8 cellular contexts compared by ENCODE assay signal in the genomic region with DNA sequence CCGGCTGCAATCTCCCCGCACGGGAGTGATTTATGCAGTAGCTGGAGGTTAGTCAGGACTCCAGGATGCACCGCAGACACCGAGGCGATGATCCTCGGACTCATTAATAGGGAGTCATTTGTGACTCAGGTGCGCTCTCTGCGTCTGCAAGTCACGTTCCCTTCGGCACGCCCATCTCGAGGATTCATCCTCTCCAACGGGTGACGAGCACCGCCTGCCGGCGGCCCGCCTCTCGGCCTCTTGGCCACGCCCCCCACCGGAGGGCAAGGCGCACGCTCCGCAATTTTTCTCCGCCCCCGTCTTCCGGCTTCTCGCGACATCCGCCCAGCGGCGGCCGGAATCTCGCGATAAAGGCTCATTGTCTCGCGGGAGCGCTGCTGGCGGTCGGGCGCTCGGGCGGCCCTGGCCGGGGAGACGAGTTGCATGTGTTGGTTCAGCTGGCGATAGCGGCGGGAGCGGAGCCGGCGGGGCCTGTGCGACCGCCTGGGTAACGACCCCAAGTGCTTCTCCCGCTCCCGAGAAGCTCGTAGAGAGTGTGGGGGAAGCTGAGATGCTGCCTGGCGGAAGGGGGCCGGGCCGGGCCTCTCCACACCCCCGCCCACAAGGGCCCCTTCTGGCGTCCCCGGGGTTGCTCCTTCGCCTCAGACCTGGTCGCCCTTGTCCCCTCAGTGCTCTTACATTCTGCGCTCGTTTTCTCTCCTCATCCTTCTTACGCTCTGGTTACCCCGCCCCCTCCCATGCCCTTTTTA. TPM values are rescaled to one million over a fixed set of nuclear protein-coding genes. Genes with fewer than 3 reads are reported as not detected.
DNase-seq lines count a peak whose midpoint lies in the region; FAIRE-seq and TF ChIP-seq lines count a peak whose summit lies in the region.

A gene with protein sequence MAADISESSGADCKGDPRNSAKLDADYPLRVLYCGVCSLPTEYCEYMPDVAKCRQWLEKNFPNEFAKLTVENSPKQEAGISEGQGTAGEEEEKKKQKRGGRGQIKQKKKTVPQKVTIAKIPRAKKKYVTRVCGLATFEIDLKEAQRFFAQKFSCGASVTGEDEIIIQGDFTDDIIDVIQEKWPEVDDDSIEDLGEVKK (plus strand): TSS at position 361 of the 749 bp plus-strand sequence. CDS start 878 bp downstream, outside the sequence.

- no peak within 1 kb of the TSS for H3K4ac ChIP-seq in neuronal stem cell (ENCODE audit: low read length)

- CTCF ChIA-PET in activated naive CD4-positive, alpha-beta T cell treated with anti-CD3 and anti-CD28 coated beads for 36 hours (lab: Charles Lee) = interaction anchor here (0.6 to 2.5 kb wide), 8 partner anchors 8 to 479 kb away, joined by 3 to 24 read pairs (median 3); no protein-coding TSS in a partner anchor

- H3K23ac ChIP-seq in neuronal stem cell (ENCODE audit: low read depth, low read length, poor library complexity) = peak within 1 kb of the TSS; percentile 98

- no peak within 1 kb of the TSS for H2BK15ac ChIP-seq in neuronal stem cell (ENCODE audit: low read length)

- H3K36me3 ChIP-seq in GM06990 (ENCODE audit: control insufficient read depth, insufficient read depth, low read length) (no peaks in the 10 kb centered on the region; the same call in 1 of the 2 replicates), neuronal stem cell (replicated peaks in 1 of 2; ENCODE audit: control insufficient read depth in 2 of 2, insufficient read depth in 2 of 2, low read length in 2 of 2) (peaks cover 15 to 39% of the 10 kb centered on the region in 2 donors)

- H3K79me1 ChIP-seq in neuronal stem cell (ENCODE audit: low read depth, low read length) = peaks cover 5% of the 10 kb centered on the region

- H3K4me3 ChIP-seq in GM06990 (replicated peaks; ENCODE audit: low read depth, low read length) (peak within 1 kb of the TSS; percentile 74), HFF-Myc (replicated peaks; ENCODE audit: low read depth, low read length) (peak within 1 kb of the TSS; percentile 66), neuronal stem cell (ENCODE audit: low read length in 2 of 2) (peak within 1 kb of the TSS; percentile 84)

- no peak within 1 kb of the TSS for H2BK120ac ChIP-seq in neuronal stem cell (ENCODE audit: low read depth, low read length)

- H3K4me3 Mint-ChIP-seq in activated naive CD4-positive, alpha-beta T cell treated with anti-CD3 and anti-CD28 coated beads for 36 hours = peak within 1 kb of the TSS; percentile 98

- FAIRE-seq in frontal cortex (lab: Jason Lieb, UNC) = no peak

- H2BK5ac ChIP-seq in neuronal stem cell (ENCODE audit: low read length) = peak within 1 kb of the TSS; percentile 72

- no peak within 1 kb of the TSS for H3K14ac ChIP-seq in neuronal stem cell (ENCODE audit: low read length)

- H3K9me3 Mint-ChIP-seq in activated naive CD4-positive, alpha-beta T cell treated with anti-CD3 and anti-CD28 coated beads for 36 hours = no peaks in the 10 kb centered on the region

- H3K4me2 ChIP-seq in neuronal stem cell (ENCODE audit: insufficient read depth, low read length, poor library complexity, severe bottlenecking) = peak within 1 kb of the TSS; percentile 84

- H3K9ac ChIP-seq in neuronal stem cell (ENCODE audit: low read depth, low read length, poor library complexity) = peak within 1 kb of the TSS; percentile 92

- no peak within 1 kb of the TSS for H4K91ac ChIP-seq in neuronal stem cell (ENCODE audit: low read depth, low read length, poor library complexity)

- H3K27ac Mint-ChIP-seq in activated naive CD4-positive, alpha-beta T cell treated with anti-CD3 and anti-CD28 coated beads for 36 hours = peak within 1 kb of the TSS; percentile 90

- H3K9me3 ChIP-seq in neuronal stem cell (replicated peaks in 1 of 2; ENCODE audit: control insufficient read depth in 2 of 2, insufficient read depth in 1 of 2, low read depth in 1 of 2, low read length in 2 of 2) = no peaks in the 10 kb centered on the region

- H3K4me1 Mint-ChIP-seq in activated naive CD4-positive, alpha-beta T cell treated with anti-CD3 and anti-CD28 coated beads for 36 hours (ENCODE audit: low read depth) = peaks cover 51% of the 10 kb centered on the region

- H3K18ac ChIP-seq in neuronal stem cell (ENCODE audit: low read length) = peak within 1 kb of the TSS; percentile 96

- H3K27me3 Mint-ChIP-seq in activated naive CD4-positive, alpha-beta T cell treated with anti-CD3 and anti-CD28 coated beads for 36 hours (ENCODE audit: low read depth) = no peaks in the 10 kb centered on the region

- TF ChIP-seq CTCF in GM06990 (IDR thresholded peaks at IDR 0.05; ENCODE audit: insufficient read depth, low read length, poor library complexity, severe bottlenecking) (peak; percentile 96), HFF-Myc (IDR thresholded peaks at IDR 0.05; ENCODE audit: low read depth, low read length, missing control alignments) (peak; percentile 89), subcutaneous adipose tissue (IDR thresholded peaks at IDR 0.05; ENCODE audit: low read depth) (no peak)

- in situ Hi-C loops in SK-MEL-5 (cut with HindIII; ENCODE audit: low pct_unique_long_range_greater_than_20kb, low sequenced_read_pairs) = no loop called here

- peaks cover 29% of the 10 kb centered on the region for H3K36me3 Mint-ChIP-seq in activated naive CD4-positive, alpha-beta T cell treated with anti-CD3 and anti-CD28 coated beads for 36 hours (ENCODE audit: low read depth)

- intact Hi-C loops in activated naive CD4-positive, alpha-beta T cell treated with anti-CD3 and anti-CD28 coated beads for 36 hours (cut with micrococcal nuclease) = loop anchor here (1.0 to 10.0 kb wide), 12 partner anchors 19 to 528 kb away; a partner anchor contains a TSS

- no peak within 1 kb of the TSS for H2AK5ac ChIP-seq in neuronal stem cell (ENCODE audit: low read depth, low read length)

- no peak within 1 kb of the TSS for H4K8ac ChIP-seq in neuronal stem cell (ENCODE audit: low read depth, low read length)

- H3K4me1 ChIP-seq in neuronal stem cell (ENCODE audit: control insufficient read depth in 2 of 2, insufficient read depth in 1 of 2, low read depth in 1 of 2, low read length in 2 of 2) = peaks cover 7 to 12% of the 10 kb centered on the region in 2 donors

- WGBS in neuronal stem cell (ENCODE audit: extremely low coverage in 2 of 2, insufficient read length in 2 of 2, insufficient replicate concordance in 1 of 2), 2 donors = no CpG with 5 or more reads among the region's 70 CpGs

- peak within 1 kb of the TSS; percentile 92 for H2AFZ ChIP-seq in neuronal stem cell (ENCODE audit: low read length)

- H2BK12ac ChIP-seq in neuronal stem cell (ENCODE audit: low read length) = no peak within 1 kb of the TSS

- peak; percentile 99 for DNase-seq in GM06990 (ENCODE audit: extremely low read depth, insufficient read length)
- peak; percentile 94 for DNase-seq in HFF-Myc (ENCODE audit: extremely low read depth, low read depth)
- DNase-seq in MV-4-11 (lab: John Stamatoyannopoulos, UW) = peak; percentile 92
- DNase-seq in SK-MEL-5 (ENCODE audit: low read depth, low spot score) = peak; percentile 96
- DNase-seq in activated naive CD4-positive, alpha-beta T cell treated with anti-CD3 and anti-CD28 coated beads for 36 hours = peak; percentile 100
- DNase-seq in frontal cortex (ENCODE audit: low spot score in 2 of 2) = peak; percentile 89 to 95
- peak; percentile 98 for DNase-seq in neuronal stem cell (ENCODE audit: low spot score)

- H3K27ac ChIP-seq in neuronal stem cell (replicated peaks; ENCODE audit: low read length) = peak within 1 kb of the TSS; percentile 63

- H3K27me3 ChIP-seq in GM06990 (replicated peaks; ENCODE audit: control insufficient read depth, insufficient read depth, low read length) (no peaks in the 10 kb centered on the region), neuronal stem cell (ENCODE audit: control insufficient read depth in 3 of 3, insufficient read depth in 3 of 3, low read depth in 1 of 3, low read length in 3 of 3) (no peaks in the 10 kb centered on the region)

RNA-seq across cellular contexts. Expression of the gene that starts here (rescaled TPM):
- 59.4 and 63.1 TPM in 2 replicates for total RNA-seq in SK-MEL-5 (2014; rRNA removed; shearing (Covaris generic))
- polyA plus RNA-seq in SK-MEL-5 (2015; cell fraction: cytosol; rRNA removed) = 62.6 and 67.2 TPM in 2 replicates
- 31.1 and 44.4 TPM in 2 replicates for polyA plus RNA-seq in SK-MEL-5 (2015; cell fraction: nucleus; rRNA removed)
- total RNA-seq in activated naive CD4-positive, alpha-beta T cell treated with anti-CD3 and anti-CD28 coated beads for 36 hours = 10 to 100 TPM; 47.9 to 52.4 TPM
- total RNA-seq in frontal cortex (48.9 TPM), subcutaneous adipose tissue (10 to 100 TPM; 19.6 to 32.8 (median 26.2) TPM)
- 47.2 TPM for polyA plus RNA-seq in neuronal stem cell (2013, experiment 1 of 2)
- polyA plus RNA-seq in neuronal stem cell (2013, experiment 2 of 2) = 49.2 TPM

Comparison
In these comparisons a context has a peak if more than half of its experiments do, and no peak if none do; other contexts are left out.
1. Peak in every context shown above with its lines: DNase-seq, H3K4me3 ChIP-seq and H3K27ac ChIP-seq.